In genomic region chr11:78414321-78415051, GRCh38 we compare ENCODE assay signal across 8 cellular contexts.
DNase-seq lines count a peak whose midpoint lies in the region; ATAC-seq and TF ChIP-seq lines count a peak whose summit lies in the region.

No MANE protein-coding gene starts in this region.

- DNase-seq in GM03348 (ENCODE audit: low spot score) (peak; percentile 58), RPMI8226 (peak; percentile 22), globus pallidus (ENCODE audit: low spot score) (peak; percentile 30), activated gamma-delta T cell treated with Interleukin-2 at 50 U/mL for 16 hours (no peak)
- DNase-seq in stimulated activated CD4-positive, alpha-beta T cell treated with anti-CD3 and anti-CD28 coated beads, Interleukin-4, amount 100 ng/mL, for 24 hours, result no peak

- H3K27ac ChIP-seq in 22Rv1, result no peak overlapping the region

- no peak for TF ChIP-seq POLR2A in GM18505 (IDR thresholded peaks at IDR 0.05; ENCODE audit: borderline replicate concordance, extremely low read depth, insufficient read depth, insufficient read length)

- TF ChIP-seq CTCF in 22Rv1 (IDR thresholded peaks at IDR 0.05), result peak; percentile 85

- ATAC-seq in HG02571 (IDR thresholded peaks at IDR 0.05; ENCODE audit: unreplicated experiment) (no peak), GM18505 (IDR thresholded peaks at IDR 0.05; ENCODE audit: unreplicated experiment) (no peak)

Comparison
In these comparisons a context has a peak if more than half of its experiments do, and no peak if none do; other contexts are left out.
1. DNase-seq: peak in GM03348 (single experiment), RPMI8226 (single experiment) and globus pallidus (single experiment); none in activated gamma-delta T cell treated with Interleukin-2 at 50 U/mL for 16 hours (single experiment) and stimulated activated CD4-positive, alpha-beta T cell treated with anti-CD3 and anti-CD28 coated beads, Interleukin-4, amount 100 ng/mL, for 24 hours (single experiment).